Comparison of ENCODE assay signal across 7 cellular contexts in genomic region chr14:75831455-75831854, GRCh38.
A peak's percentile ranks its signal among the peaks of the same experiment; 100 is the strongest.
DNase-seq lines count a peak whose midpoint lies in the region; ATAC-seq and TF ChIP-seq lines count a peak whose summit lies in the region.

No MANE protein-coding gene starts in this region.

- no peak for TF ChIP-seq EP300 in ovary (IDR thresholded peaks at IDR 0.05)

- WGBS in ovary, 3 donors = 14 to 23% (median 16%) methylated on average over 5 of the region's 5 CpGs

- H3K27me3 ChIP-seq in ovary = no peaks in the 10 kb centered on the region

- peaks cover 12% of the 10 kb centered on the region for H3K36me3 Mint-ChIP-seq in T-helper 2 cell treated with Interferon-gamma antibody and Interleukin-4, amounts not matched to agents 5 μg/mL and 100 μg/mL, for 36 hours (ENCODE audit: low read depth)

- no peak for TF ChIP-seq CTCF in ovary (IDR thresholded peaks at IDR 0.05)

- H3K27me3 Mint-ChIP-seq in T-helper 2 cell treated with Interferon-gamma antibody and Interleukin-4, amounts not matched to agents 5 μg/mL and 100 μg/mL, for 36 hours (ENCODE audit: low read depth) = no peaks in the 10 kb centered on the region

- intact Hi-C loops in ovary (cut with DNase I) = no loop called here

- H3K4me1 Mint-ChIP-seq in T-helper 2 cell treated with Interferon-gamma antibody and Interleukin-4, amounts not matched to agents 5 μg/mL and 100 μg/mL, for 36 hours (ENCODE audit: low read depth) = peaks cover 18% of the 10 kb centered on the region

- H3K4me1 ChIP-seq in ovary (ENCODE audit: insufficient read depth) = peaks cover 4% of the 10 kb centered on the region

- H3K9me3 Mint-ChIP-seq in T-helper 2 cell treated with Interferon-gamma antibody and Interleukin-4, amounts not matched to agents 5 μg/mL and 100 μg/mL, for 36 hours = no peaks in the 10 kb centered on the region

- no peak for ATAC-seq in GM19467 (IDR thresholded peaks at IDR 0.05; ENCODE audit: unreplicated experiment)

- no peaks in the 10 kb centered on the region for H3K9me3 ChIP-seq in ovary

- H3K4me3 ChIP-seq in ovary = no peak overlapping the region

- H3K27ac ChIP-seq in ovary = peak overlapping the region in 1 of 2 donors; percentile 41

- DNase-seq in LHCN-M2 (ENCODE audit: low read depth) (peak; percentile 90), ovary (peak; percentile 71 to 86 (median 73)), foreskin melanocyte (no peak), MV-4-11 (lab: John Stamatoyannopoulos, UW) (no peak)
- peak; percentile 11 for DNase-seq in T-helper 2 cell treated with Interferon-gamma antibody and Interleukin-4, amounts not matched to agents 5 μg/mL and 100 μg/mL, for 36 hours (ENCODE audit: low spot score)
- DNase-seq in central memory CD4-positive, alpha-beta T cell = peak; percentile 46

- H3K4me3 Mint-ChIP-seq in T-helper 2 cell treated with Interferon-gamma antibody and Interleukin-4, amounts not matched to agents 5 μg/mL and 100 μg/mL, for 36 hours = peak overlapping the region; percentile 47

- H3K36me3 ChIP-seq in ovary = no peaks in the 10 kb centered on the region

- peak overlapping the region; percentile 74 for H3K27ac Mint-ChIP-seq in T-helper 2 cell treated with Interferon-gamma antibody and Interleukin-4, amounts not matched to agents 5 μg/mL and 100 μg/mL, for 36 hours

- no peak for TF ChIP-seq POLR2A in ovary (IDR thresholded peaks at IDR 0.05)

Comparison
In these comparisons a context has a peak if more than half of its experiments do, and no peak if none do; other contexts are left out.
1. DNase-seq: peak in LHCN-M2 (single experiment), T-helper 2 cell treated with Interferon-gamma antibody and Interleukin-4, amounts not matched to agents 5 μg/mL and 100 μg/mL, for 36 hours (single experiment), central memory CD4-positive, alpha-beta T cell (single experiment) and ovary (5 of 5); none in foreskin melanocyte (single experiment) and MV-4-11 (single experiment).